In genomic region chr1:153959454-153959853, GRCh38 we compare ENCODE assay signal across 1 cellular context.
TF ChIP-seq lines count a peak whose summit lies in the region.

No MANE protein-coding gene starts in this region.

TF ChIP-seq in IMR-90, 13 proteins besides CTCF, POLR2A, EP300 and RAD21 (continued from another document):
- TF ChIP-seq FOS (IDR thresholded peaks at IDR 0.05; ENCODE audit: low read depth, low read length) (no peak), CHD1 (IDR thresholded peaks at IDR 0.05; ENCODE audit: low read depth, low read length) (no peak), RFX5 (IDR thresholded peaks at IDR 0.05; ENCODE audit: low read depth, low read length) (no peak), SMC3 (IDR thresholded peaks at IDR 0.05; ENCODE audit: low read depth, low read length) (no peak), MXI1 (IDR thresholded peaks at IDR 0.05; ENCODE audit: borderline replicate concordance, low read depth, low read length) (no peak)
